In the genomic region with DNA sequence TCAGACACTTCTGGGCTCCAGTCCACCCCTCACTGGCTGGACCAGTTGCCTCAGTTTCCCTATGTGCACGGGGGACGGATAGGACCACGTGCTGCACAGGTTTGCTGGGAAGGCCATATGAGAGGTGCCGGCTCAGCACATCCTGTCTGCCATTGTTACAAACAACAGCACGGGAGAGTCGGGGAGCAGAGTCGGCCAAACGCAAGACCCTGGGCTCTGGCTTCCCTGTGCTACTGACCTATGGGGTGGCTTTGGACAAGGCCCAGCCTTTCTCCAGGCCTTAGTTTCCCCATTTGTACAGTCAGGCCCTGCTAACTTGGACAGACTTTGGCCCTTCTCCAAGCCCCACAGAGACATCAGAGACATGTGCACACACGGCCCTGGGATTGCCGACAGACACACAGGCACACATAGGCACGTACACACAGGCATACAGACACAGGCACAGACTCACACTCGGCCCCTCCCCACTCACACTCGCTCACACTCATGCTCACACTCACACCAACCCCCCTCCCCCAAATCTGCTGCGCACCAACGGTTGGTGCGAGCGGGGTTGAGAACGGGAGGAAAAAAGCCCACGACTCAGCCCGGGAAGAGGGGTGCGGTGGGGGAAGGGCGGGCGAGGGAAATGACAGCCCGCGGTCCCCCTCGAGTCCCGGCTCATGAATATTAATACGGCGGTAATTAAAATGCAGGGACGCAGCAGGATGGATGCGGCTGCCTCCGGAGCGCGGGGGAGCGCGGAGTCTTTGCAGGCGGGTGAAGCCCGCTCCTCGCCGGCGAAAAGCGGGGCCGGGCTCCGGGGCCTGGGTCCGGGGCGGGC, we compare ENCODE assay signal across 1 cellular context.
A peak's percentile ranks its signal among the peaks of the same experiment; 100 is the strongest.
TF ChIP-seq lines count a peak whose summit lies in the region.

No MANE protein-coding gene starts in this region.

TF ChIP-seq in K562, 482 proteins besides CTCF, POLR2A, EP300 and RAD21 (continued from another document and continues in another):
- TF ChIP-seq, protein P1, sequence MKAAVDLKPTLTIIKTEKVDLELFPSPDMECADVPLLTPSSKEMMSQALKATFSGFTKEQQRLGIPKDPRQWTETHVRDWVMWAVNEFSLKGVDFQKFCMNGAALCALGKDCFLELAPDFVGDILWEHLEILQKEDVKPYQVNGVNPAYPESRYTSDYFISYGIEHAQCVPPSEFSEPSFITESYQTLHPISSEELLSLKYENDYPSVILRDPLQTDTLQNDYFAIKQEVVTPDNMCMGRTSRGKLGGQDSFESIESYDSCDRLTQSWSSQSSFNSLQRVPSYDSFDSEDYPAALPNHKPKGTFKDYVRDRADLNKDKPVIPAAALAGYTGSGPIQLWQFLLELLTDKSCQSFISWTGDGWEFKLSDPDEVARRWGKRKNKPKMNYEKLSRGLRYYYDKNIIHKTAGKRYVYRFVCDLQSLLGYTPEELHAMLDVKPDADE (conservative IDR thresholded peaks at IDR 0.05; ENCODE audit: control insufficient read depth, low read depth, low read length) = no peak
- TF ChIP-seq TARDBP (IDR thresholded peaks at IDR 0.05) (peak; percentile 88; the same call in 1 of the 2 replicates), PRPF4 (IDR thresholded peaks at IDR 0.05; ENCODE audit: insufficient read depth, low read depth, low read length, poor library complexity, severe bottlenecking) (no peak), ZNF143 (CRISPR knock-in tag; IDR thresholded peaks at IDR 0.05) (peak; percentile 21; the same call in 1 of the 2 replicates), NR2C1 (IDR thresholded peaks at IDR 0.05) (no peak), NR2C1 (tag; IDR thresholded peaks at IDR 0.05) (peak; percentile 61), OTX1 (CRISPR knock-in tag; IDR thresholded peaks at IDR 0.05) (peak; percentile 93), RB1 (IDR thresholded peaks at IDR 0.05; ENCODE audit: low read depth) (no peak), MEIS2 (IDR thresholded peaks at IDR 0.05; ENCODE audit: partially characterized antibody) (no peak), ZNF134 (CRISPR knock-in tag; conservative IDR thresholded peaks at IDR 0.05) (0 out of 2 replicates have a peak, but pooled peaks have one; percentile 14), SMARCA5 (IDR thresholded peaks at IDR 0.05) (peak; percentile 63; the same call in 1 of the 2 replicates), ZNF311 (CRISPR knock-in tag; IDR thresholded peaks at IDR 0.05) (peak; percentile 89), NR2C2 (CRISPR knock-in tag; IDR thresholded peaks at IDR 0.05) (0 out of 2 replicates have a peak, but pooled peaks have one; percentile 36), NR2C2 (tag; IDR thresholded peaks at IDR 0.05) (no peak), BACH1 (tag; IDR thresholded peaks at IDR 0.05) (peak; percentile 78), ELF2 (CRISPR knock-in tag; IDR thresholded peaks at IDR 0.05) (peak; percentile 62; the same call in 1 of the 2 replicates), MYC (IDR thresholded peaks at IDR 0.05; ENCODE audit: low read depth, low read length) (no peak), MYC (CRISPR knock-in tag; IDR thresholded peaks at IDR 0.05; ENCODE audit: borderline replicate concordance, low read depth) (peak; percentile 76; the same call in 1 of the 2 replicates), SMARCA4 (IDR thresholded peaks at IDR 0.05) (peak; percentile 48; the same call in 1 of the 2 replicates), CAMTA2 (CRISPR knock-in tag; conservative IDR thresholded peaks at IDR 0.05) (peak; percentile 76; the same call in 1 of the 2 replicates), MAFK (IDR thresholded peaks at IDR 0.05; ENCODE audit: low read length) (peak; percentile 13; the same call in 1 of the 2 replicates), TRIM24 (IDR thresholded peaks at IDR 0.05) (peak in 1 of 2 experiments; percentile 33; a peak in 1 of 4 replicates), ZNF444 (CRISPR knock-in tag; IDR thresholded peaks at IDR 0.05) (peak; percentile 55; the same call in 1 of the 2 replicates), GTF2A2 (tag; IDR thresholded peaks at IDR 0.05) (no peak; the same call in 1 of the 2 replicates), BCOR (IDR thresholded peaks at IDR 0.05) (0 out of 2 replicates have a peak, but pooled peaks have one; percentile 51), CXXC5 (CRISPR knock-in tag; IDR thresholded peaks at IDR 0.05) (peak; percentile 32; the same call in 1 of the 2 replicates), ZFX (CRISPR knock-in tag; IDR thresholded peaks at IDR 0.05) (no peak), CBX3 (IDR thresholded peaks at IDR 0.05; ENCODE audit: borderline replicate concordance in 1 of 2, low read length in 2 of 2) (peak in 1 of 2 experiments; percentile 48; a peak in 1 of 3 replicates), CBFB (CRISPR knock-in tag; IDR thresholded peaks at IDR 0.05) (0 out of 2 replicates have a peak, but pooled peaks have one; percentile 17), SMARCE1 (IDR thresholded peaks at IDR 0.05) (peak; percentile 45; the same call in 1 of the 2 replicates), ZNF445 (CRISPR knock-in tag; IDR thresholded peaks at IDR 0.05; ENCODE audit: low read depth) (no peak), ZKSCAN3 (CRISPR knock-in tag; IDR thresholded peaks at IDR 0.05) (0 out of 2 replicates have a peak, but pooled peaks have one; percentile 9), BRD4 (IDR thresholded peaks at IDR 0.05) (peak; percentile 91)
- TF ChIP-seq, protein P2, sequence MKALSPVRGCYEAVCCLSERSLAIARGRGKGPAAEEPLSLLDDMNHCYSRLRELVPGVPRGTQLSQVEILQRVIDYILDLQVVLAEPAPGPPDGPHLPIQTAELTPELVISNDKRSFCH (CRISPR knock-in tag; IDR thresholded peaks at IDR 0.05) = no peak
- TF ChIP-seq, protein P2 (tag; IDR thresholded peaks at IDR 0.05) = peak; percentile 90
- TF ChIP-seq, protein P3, sequence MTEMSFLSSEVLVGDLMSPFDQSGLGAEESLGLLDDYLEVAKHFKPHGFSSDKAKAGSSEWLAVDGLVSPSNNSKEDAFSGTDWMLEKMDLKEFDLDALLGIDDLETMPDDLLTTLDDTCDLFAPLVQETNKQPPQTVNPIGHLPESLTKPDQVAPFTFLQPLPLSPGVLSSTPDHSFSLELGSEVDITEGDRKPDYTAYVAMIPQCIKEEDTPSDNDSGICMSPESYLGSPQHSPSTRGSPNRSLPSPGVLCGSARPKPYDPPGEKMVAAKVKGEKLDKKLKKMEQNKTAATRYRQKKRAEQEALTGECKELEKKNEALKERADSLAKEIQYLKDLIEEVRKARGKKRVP (CRISPR knock-in tag; IDR thresholded peaks at IDR 0.05) = peak; percentile 48; the same call in 1 of the 2 replicates
- TF ChIP-seq, protein P4, sequence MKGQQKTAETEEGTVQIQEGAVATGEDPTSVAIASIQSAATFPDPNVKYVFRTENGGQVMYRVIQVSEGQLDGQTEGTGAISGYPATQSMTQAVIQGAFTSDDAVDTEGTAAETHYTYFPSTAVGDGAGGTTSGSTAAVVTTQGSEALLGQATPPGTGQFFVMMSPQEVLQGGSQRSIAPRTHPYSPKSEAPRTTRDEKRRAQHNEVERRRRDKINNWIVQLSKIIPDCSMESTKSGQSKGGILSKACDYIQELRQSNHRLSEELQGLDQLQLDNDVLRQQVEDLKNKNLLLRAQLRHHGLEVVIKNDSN (CRISPR knock-in tag; IDR thresholded peaks at IDR 0.05) = 0 out of 2 replicates have a peak, but pooled peaks have one; percentile 33
- TF ChIP-seq, protein P5, sequence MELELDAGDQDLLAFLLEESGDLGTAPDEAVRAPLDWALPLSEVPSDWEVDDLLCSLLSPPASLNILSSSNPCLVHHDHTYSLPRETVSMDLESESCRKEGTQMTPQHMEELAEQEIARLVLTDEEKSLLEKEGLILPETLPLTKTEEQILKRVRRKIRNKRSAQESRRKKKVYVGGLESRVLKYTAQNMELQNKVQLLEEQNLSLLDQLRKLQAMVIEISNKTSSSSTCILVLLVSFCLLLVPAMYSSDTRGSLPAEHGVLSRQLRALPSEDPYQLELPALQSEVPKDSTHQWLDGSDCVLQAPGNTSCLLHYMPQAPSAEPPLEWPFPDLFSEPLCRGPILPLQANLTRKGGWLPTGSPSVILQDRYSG (tag; conservative IDR thresholded peaks at IDR 0.05; ENCODE audit: low read depth) = peak; percentile 57; the same call in 1 of the 2 replicates
- TF ChIP-seq, protein P6, sequence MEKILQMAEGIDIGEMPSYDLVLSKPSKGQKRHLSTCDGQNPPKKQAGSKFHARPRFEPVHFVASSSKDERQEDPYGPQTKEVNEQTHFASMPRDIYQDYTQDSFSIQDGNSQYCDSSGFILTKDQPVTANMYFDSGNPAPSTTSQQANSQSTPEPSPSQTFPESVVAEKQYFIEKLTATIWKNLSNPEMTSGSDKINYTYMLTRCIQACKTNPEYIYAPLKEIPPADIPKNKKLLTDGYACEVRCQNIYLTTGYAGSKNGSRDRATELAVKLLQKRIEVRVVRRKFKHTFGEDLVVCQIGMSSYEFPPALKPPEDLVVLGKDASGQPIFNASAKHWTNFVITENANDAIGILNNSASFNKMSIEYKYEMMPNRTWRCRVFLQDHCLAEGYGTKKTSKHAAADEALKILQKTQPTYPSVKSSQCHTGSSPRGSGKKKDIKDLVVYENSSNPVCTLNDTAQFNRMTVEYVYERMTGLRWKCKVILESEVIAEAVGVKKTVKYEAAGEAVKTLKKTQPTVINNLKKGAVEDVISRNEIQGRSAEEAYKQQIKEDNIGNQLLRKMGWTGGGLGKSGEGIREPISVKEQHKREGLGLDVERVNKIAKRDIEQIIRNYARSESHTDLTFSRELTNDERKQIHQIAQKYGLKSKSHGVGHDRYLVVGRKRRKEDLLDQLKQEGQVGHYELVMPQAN (IDR thresholded peaks at IDR 0.05; ENCODE audit: borderline replicate concordance) = peak; percentile 31; the same call in 1 of the 2 replicates
- TF ChIP-seq, protein P7, sequence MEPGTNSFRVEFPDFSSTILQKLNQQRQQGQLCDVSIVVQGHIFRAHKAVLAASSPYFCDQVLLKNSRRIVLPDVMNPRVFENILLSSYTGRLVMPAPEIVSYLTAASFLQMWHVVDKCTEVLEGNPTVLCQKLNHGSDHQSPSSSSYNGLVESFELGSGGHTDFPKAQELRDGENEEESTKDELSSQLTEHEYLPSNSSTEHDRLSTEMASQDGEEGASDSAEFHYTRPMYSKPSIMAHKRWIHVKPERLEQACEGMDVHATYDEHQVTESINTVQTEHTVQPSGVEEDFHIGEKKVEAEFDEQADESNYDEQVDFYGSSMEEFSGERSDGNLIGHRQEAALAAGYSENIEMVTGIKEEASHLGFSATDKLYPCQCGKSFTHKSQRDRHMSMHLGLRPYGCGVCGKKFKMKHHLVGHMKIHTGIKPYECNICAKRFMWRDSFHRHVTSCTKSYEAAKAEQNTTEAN (CRISPR knock-in tag; IDR thresholded peaks at IDR 0.05) = peak; percentile 97
- TF ChIP-seq, protein P8, sequence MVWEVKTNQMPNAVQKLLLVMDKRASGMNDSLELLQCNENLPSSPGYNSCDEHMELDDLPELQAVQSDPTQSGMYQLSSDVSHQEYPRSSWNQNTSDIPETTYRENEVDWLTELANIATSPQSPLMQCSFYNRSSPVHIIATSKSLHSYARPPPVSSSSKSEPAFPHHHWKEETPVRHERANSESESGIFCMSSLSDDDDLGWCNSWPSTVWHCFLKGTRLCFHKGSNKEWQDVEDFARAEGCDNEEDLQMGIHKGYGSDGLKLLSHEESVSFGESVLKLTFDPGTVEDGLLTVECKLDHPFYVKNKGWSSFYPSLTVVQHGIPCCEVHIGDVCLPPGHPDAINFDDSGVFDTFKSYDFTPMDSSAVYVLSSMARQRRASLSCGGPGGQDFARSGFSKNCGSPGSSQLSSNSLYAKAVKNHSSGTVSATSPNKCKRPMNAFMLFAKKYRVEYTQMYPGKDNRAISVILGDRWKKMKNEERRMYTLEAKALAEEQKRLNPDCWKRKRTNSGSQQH (CRISPR knock-in tag; IDR thresholded peaks at IDR 0.05) = peak; percentile 94
- TF ChIP-seq, protein P9, sequence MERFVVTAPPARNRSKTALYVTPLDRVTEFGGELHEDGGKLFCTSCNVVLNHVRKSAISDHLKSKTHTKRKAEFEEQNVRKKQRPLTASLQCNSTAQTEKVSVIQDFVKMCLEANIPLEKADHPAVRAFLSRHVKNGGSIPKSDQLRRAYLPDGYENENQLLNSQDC (CRISPR knock-in tag; IDR thresholded peaks at IDR 0.05) = no peak
- TF ChIP-seq, protein P10, sequence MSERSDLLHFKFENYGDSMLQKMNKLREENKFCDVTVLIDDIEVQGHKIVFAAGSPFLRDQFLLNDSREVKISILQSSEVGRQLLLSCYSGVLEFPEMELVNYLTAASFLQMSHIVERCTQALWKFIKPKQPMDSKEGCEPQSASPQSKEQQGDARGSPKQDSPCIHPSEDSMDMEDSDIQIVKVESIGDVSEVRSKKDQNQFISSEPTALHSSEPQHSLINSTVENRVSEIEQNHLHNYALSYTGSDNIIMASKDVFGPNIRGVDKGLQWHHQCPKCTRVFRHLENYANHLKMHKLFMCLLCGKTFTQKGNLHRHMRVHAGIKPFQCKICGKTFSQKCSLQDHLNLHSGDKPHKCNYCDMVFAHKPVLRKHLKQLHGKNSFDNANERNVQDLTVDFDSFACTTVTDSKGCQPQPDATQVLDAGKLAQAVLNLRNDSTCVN (CRISPR knock-in tag; IDR thresholded peaks at IDR 0.05) = peak; percentile 94
- TF ChIP-seq, protein P11, sequence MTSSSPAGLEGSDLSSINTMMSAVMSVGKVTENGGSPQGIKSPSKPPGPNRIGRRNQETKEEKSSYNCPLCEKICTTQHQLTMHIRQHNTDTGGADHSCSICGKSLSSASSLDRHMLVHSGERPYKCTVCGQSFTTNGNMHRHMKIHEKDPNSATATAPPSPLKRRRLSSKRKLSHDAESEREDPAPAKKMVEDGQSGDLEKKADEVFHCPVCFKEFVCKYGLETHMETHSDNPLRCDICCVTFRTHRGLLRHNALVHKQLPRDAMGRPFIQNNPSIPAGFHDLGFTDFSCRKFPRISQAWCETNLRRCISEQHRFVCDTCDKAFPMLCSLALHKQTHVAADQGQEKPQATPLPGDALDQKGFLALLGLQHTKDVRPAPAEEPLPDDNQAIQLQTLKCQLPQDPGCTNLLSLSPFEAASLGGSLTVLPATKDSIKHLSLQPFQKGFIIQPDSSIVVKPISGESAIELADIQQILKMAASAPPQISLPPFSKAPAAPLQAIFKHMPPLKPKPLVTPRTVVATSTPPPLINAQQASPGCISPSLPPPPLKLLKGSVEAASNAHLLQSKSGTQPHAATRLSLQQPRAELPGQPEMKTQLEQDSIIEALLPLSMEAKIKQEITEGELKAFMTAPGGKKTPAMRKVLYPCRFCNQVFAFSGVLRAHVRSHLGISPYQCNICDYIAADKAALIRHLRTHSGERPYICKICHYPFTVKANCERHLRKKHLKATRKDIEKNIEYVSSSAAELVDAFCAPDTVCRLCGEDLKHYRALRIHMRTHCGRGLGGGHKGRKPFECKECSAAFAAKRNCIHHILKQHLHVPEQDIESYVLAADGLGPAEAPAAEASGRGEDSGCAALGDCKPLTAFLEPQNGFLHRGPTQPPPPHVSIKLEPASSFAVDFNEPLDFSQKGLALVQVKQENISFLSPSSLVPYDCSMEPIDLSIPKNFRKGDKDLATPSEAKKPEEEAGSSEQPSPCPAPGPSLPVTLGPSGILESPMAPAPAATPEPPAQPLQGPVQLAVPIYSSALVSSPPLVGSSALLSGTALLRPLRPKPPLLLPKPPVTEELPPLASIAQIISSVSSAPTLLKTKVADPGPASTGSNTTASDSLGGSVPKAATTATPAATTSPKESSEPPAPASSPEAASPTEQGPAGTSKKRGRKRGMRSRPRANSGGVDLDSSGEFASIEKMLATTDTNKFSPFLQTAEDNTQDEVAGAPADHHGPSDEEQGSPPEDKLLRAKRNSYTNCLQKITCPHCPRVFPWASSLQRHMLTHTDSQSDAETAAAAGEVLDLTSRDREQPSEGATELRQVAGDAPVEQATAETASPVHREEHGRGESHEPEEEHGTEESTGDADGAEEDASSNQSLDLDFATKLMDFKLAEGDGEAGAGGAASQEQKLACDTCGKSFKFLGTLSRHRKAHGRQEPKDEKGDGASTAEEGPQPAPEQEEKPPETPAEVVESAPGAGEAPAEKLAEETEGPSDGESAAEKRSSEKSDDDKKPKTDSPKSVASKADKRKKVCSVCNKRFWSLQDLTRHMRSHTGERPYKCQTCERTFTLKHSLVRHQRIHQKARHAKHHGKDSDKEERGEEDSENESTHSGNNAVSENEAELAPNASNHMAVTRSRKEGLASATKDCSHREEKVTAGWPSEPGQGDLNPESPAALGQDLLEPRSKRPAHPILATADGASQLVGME (CRISPR knock-in tag; IDR thresholded peaks at IDR 0.05) = peak; percentile 80; the same call in 1 of the 2 replicates
